2 cellular contexts compared by ENCODE assay signal in genomic region chr19:30686252-30686762, GRCh38.
TF ChIP-seq lines count a peak whose summit lies in the region.

No MANE protein-coding gene starts in this region.

TF ChIP-seq in GM23338, 12 proteins besides CTCF, POLR2A, EP300 and RAD21 (continued from another document):
- no peak for TF ChIP-seq REST (IDR thresholded peaks at IDR 0.05; ENCODE audit: unreplicated experiment)
- TF ChIP-seq ZNF114 (CRISPR knock-in tag; IDR thresholded peaks at IDR 0.05) = no peak
- TF ChIP-seq POLR2AphosphoS5 (IDR thresholded peaks at IDR 0.05; ENCODE audit: low read depth) = no peak
- no peak for TF ChIP-seq EZH2phosphoT487 (IDR thresholded peaks at IDR 0.05; ENCODE audit: unreplicated experiment)
- no peak for TF ChIP-seq ETS1 (IDR thresholded peaks at IDR 0.05)
- TF ChIP-seq STAT1 (IDR thresholded peaks at IDR 0.05; ENCODE audit: unreplicated experiment) = no peak
- no peak for TF ChIP-seq ZNF462 (CRISPR knock-in tag; IDR thresholded peaks at IDR 0.05)

TF ChIP-seq in HepG2, 621 proteins besides CTCF, POLR2A, EP300 and RAD21:
- TF ChIP-seq ZBTB40 (IDR thresholded peaks at IDR 0.05) (no peak), ZBTB40 (CRISPR knock-in tag; IDR thresholded peaks at IDR 0.05) (no peak), JUN (CRISPR knock-in tag; IDR thresholded peaks at IDR 0.05) (no peak), ZNF484 (CRISPR knock-in tag; IDR thresholded peaks at IDR 0.05; ENCODE audit: borderline replicate concordance, low read depth) (no peak), ELK4 (CRISPR knock-in tag; IDR thresholded peaks at IDR 0.05; ENCODE audit: borderline replicate concordance) (no peak), CEBPZ (IDR thresholded peaks at IDR 0.05; ENCODE audit: low read length) (no peak), ZC3H13 (CRISPR knock-in tag; IDR thresholded peaks at IDR 0.05) (no peak), PHF20 (CRISPR knock-in tag; IDR thresholded peaks at IDR 0.05) (no peak), ZNF7 (CRISPR knock-in tag; IDR thresholded peaks at IDR 0.05) (no peak), ZNF180 (CRISPR knock-in tag; IDR thresholded peaks at IDR 0.05; ENCODE audit: borderline replicate concordance, low read depth) (no peak), EEA1 (CRISPR knock-in tag; IDR thresholded peaks at IDR 0.05; ENCODE audit: borderline replicate concordance) (no peak), EZH2 (conservative IDR thresholded peaks at IDR 0.05; ENCODE audit: low read depth, low read length) (no peak), ZNF614 (CRISPR knock-in tag; IDR thresholded peaks at IDR 0.05; ENCODE audit: borderline replicate concordance) (no peak), MYC (CRISPR knock-in tag; IDR thresholded peaks at IDR 0.05; ENCODE audit: borderline replicate concordance) (no peak), ZBTB7B (CRISPR knock-in tag; IDR thresholded peaks at IDR 0.05) (no peak)
